Comparison of ENCODE assay signal across 9 cellular contexts in the genomic region with DNA sequence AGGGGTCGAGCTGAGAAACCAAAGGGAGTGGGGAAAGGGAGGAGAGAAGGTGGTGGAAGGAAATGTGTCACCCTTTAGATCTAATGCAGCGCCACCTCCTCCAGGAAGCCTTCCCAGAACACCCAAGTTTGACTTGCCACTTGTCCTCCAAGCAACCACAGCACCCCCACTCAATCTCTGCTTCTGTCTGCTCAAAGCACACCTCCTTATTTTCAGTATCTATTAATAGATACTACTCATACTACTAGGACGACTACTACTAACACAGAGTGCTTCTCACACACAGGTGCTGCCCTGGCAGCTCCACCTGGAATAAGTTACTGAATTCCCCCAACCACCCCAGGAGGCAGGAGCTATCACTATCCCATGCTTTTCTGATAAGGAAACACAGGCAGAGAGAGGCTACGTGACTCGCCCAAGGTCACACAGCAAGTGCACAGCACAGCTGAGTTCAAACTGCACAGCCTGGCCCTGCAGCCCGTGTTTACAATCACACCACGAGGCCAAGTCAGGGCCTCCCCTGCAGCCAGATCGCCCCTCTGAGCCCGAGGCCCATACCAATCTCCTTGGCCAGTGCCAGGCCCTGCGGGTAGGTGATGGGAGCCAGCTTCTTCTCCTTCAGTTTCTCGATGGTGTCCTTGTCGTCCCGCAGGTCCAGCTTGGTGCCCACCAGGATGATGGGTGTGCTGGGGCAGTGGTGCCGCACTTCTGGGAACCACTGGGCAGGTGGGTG. TPM values are rescaled to one million over a fixed set of nuclear protein-coding genes. Genes with fewer than 3 reads are reported as not detected.
DNase-seq lines count a peak whose midpoint lies in the region; ATAC-seq and TF ChIP-seq lines count a peak whose summit lies in the region.
"Had no signal": no experiment of that assay in that cellular context is flagged by ENCODE, and none has a peak within 500 bp of the region (broad histone marks: within the 10 kb centered on the region; RNA-seq: fewer than 3 reads in every experiment).

No MANE protein-coding gene starts in this region.

- H4K8ac ChIP-seq in mesenchymal stem cell (ENCODE audit: low read length): peak overlapping the region; percentile 20

- TF ChIP-seq POLR2A in HCT116 (IDR thresholded peaks at IDR 0.05; ENCODE audit: borderline replicate concordance, extremely low read depth, insufficient read depth, insufficient read length): no peak

- intact Hi-C loops in HCT116 (cut with micrococcal nuclease): no loop called here

- H3K23ac ChIP-seq in mesenchymal stem cell (ENCODE audit: low read length in 2 of 2): no peak overlapping the region

- H3K27ac ChIP-seq in BLaER1: peak overlapping the region; percentile 72
- H3K27ac ChIP-seq in HCT116 (ENCODE audit: low read depth, low read length): peak overlapping the region; percentile 22; the same call in 1 of the 2 replicates
- no peak overlapping the region for H3K27ac ChIP-seq in mesenchymal stem cell (ENCODE audit: low read length, poor library complexity, severe bottlenecking)
- H3K27ac ChIP-seq: C4-2B had no signal

- CTCF ChIA-PET in HCT116 (lab: Charles Lee): interaction anchor here (0.9 to 2.1 kb wide), 2 partner anchors 30 kb away, joined by 3 to 19 read pairs; no protein-coding TSS in a partner anchor

- DNase-seq in HCT116 (ENCODE audit: low read depth, low spot score) (no peak), mesenchymal stem cell (no peak), NCI-H1930 (lab: John Stamatoyannopoulos, UW) (no peak), mesenteric fat pad (ENCODE audit: low spot score) (no peak), iPS-NIHi7 (ENCODE audit: extremely low spot score) (no peak), NCI-H345 treated with DMSO at 0.1 percent for 48 hours (lab: John Stamatoyannopoulos, UW; ENCODE audit: unreplicated experiment) (no peak)
- DNase-seq in activated CD4-positive, alpha-beta T cell treated with anti-CD3 and anti-CD28 coated beads for 48 hours: peak; percentile 93

- H3K14ac ChIP-seq in mesenchymal stem cell (ENCODE audit: low read length in 2 of 2): peak overlapping the region in 1 of 2 experiments; percentile 68

- peak overlapping the region in 1 of 2 experiments; percentile 85 for H2BK12ac ChIP-seq in mesenchymal stem cell (ENCODE audit: low read length in 2 of 2)

- H2BK120ac ChIP-seq in mesenchymal stem cell (ENCODE audit: low read depth, low read length): no peak overlapping the region

- H3K4me1 ChIP-seq in BLaER1: peaks cover 92% of the 10 kb centered on the region
- peaks cover 24 to 41% of the 10 kb centered on the region in 2 experiments for H3K4me1 ChIP-seq in HCT116 (ENCODE audit: control insufficient read depth in 1 of 2, insufficient read depth in 2 of 2, low read length in 2 of 2)
- H3K4me1 ChIP-seq in mesenchymal stem cell (ENCODE audit: control insufficient read depth, insufficient read depth, low read depth, low read length): peaks cover 42% of the 10 kb centered on the region

- H3K27me3 ChIP-seq in BLaER1 (no peaks in the 10 kb centered on the region), HCT116 (ENCODE audit: insufficient read depth, low read length) (no peaks in the 10 kb centered on the region), mesenchymal stem cell (ENCODE audit: control insufficient read depth in 1 of 2, insufficient read depth in 1 of 2, low read length in 2 of 2) (peaks cover 0 to 4% of the 10 kb centered on the region in 2 experiments)

- H2BK15ac ChIP-seq in mesenchymal stem cell (ENCODE audit: low read depth, poor library complexity, severe bottlenecking): no peak overlapping the region

- no peaks in the 10 kb centered on the region for H3K79me2 ChIP-seq in HCT116 (ENCODE audit: insufficient read depth, low read length)

- no peaks in the 10 kb centered on the region for H3K9me3 ChIP-seq in BLaER1
- no peaks in the 10 kb centered on the region for H3K9me3 ChIP-seq in HCT116 (ENCODE audit: control insufficient read depth in 1 of 2, insufficient read depth in 1 of 2, low read depth in 1 of 2, low read length in 2 of 2)
- no peaks in the 10 kb centered on the region for H3K9me3 ChIP-seq in mesenchymal stem cell (ENCODE audit: control insufficient read depth, low read length)

- no peak for TF ChIP-seq RAD21 in HCT116 (IDR thresholded peaks at IDR 0.05; ENCODE audit: low read depth)

- no TSS peak for BruUV-seq in HCT116 (replicated peaks; lab: Mats Ljungman, UMichigan)

- H2AFZ ChIP-seq in HCT116 (ENCODE audit: low read depth, low read length, poor library complexity, severe bottlenecking) (no peak overlapping the region), mesenchymal stem cell (ENCODE audit: low read depth, low read length) (no peak overlapping the region)

- H3K4ac ChIP-seq in mesenchymal stem cell (ENCODE audit: low read depth in 1 of 2, low read length in 2 of 2): peak overlapping the region in 1 of 2 experiments; percentile 41

- H2BK5ac ChIP-seq in mesenchymal stem cell (ENCODE audit: low read depth, low read length, poor library complexity, severe bottlenecking): peak overlapping the region; percentile 14

- no peak overlapping the region for H3K4me3 ChIP-seq in BLaER1
- H3K4me3 ChIP-seq in HCT116 (replicated peaks in 1 of 2; ENCODE audit: low read depth in 1 of 2, low read length in 2 of 2): no peak overlapping the region
- H3K4me3 ChIP-seq in mesenchymal stem cell (ENCODE audit: insufficient read depth in 1 of 2, low read depth in 1 of 2, low read length in 2 of 2): no peak overlapping the region

- H3K79me1 ChIP-seq in mesenchymal stem cell (replicated peaks; ENCODE audit: low read length, poor library complexity, severe bottlenecking): peaks cover 19% of the 10 kb centered on the region

- H3K36me3 ChIP-seq in BLaER1 (peaks cover 67% of the 10 kb centered on the region), HCT116 (ENCODE audit: control insufficient read depth in 1 of 2, insufficient read depth in 2 of 2, low read length in 2 of 2) (no peaks in the 10 kb centered on the region; a peak in 1 of 4 replicates), mesenchymal stem cell (ENCODE audit: control insufficient read depth in 1 of 2, insufficient read depth in 2 of 2, low read depth in 1 of 2, low read length in 2 of 2) (peaks cover 4 to 46% of the 10 kb centered on the region in 2 experiments)

- H4K20me1 ChIP-seq in BLaER1: peaks cover 91% of the 10 kb centered on the region
- H4K20me1 ChIP-seq in HCT116 (ENCODE audit: insufficient read depth): no peaks in the 10 kb centered on the region

- peak overlapping the region; percentile 14 for H4K91ac ChIP-seq in mesenchymal stem cell (ENCODE audit: low read length)

- peak overlapping the region; percentile 95 for H3K4me2 ChIP-seq in BLaER1
- peak overlapping the region; percentile 88 for H3K4me2 ChIP-seq in HCT116 (ENCODE audit: low read length)
- no peak overlapping the region for H3K4me2 ChIP-seq in mesenchymal stem cell (ENCODE audit: low read length, poor library complexity, severe bottlenecking)

- no peak for TF ChIP-seq CTCF in HCT116 (IDR thresholded peaks at IDR 0.05 in 2 of 3, conservative IDR thresholded peaks at IDR 0.05 in 1 of 3; ENCODE audit: borderline replicate concordance in 1 of 3, insufficient read depth in 1 of 3, low read depth in 2 of 3, low read length in 2 of 3)

- no peak overlapping the region for H2AK5ac ChIP-seq in mesenchymal stem cell (ENCODE audit: low read length, severe bottlenecking)

- RAD21 ChIA-PET in HCT116 (lab: Charles Lee; ENCODE audit: low non-redundant PET in 1 of 2, low total read pairs in 2 of 2, uncharacterized antibody in 2 of 2, unreplicated experiment in 2 of 2): no interaction called here

- no peaks in the 10 kb centered on the region for H3K9me2 ChIP-seq in HCT116 (ENCODE audit: insufficient read depth)

- 87% methylated on average over 13 of the region's 14 CpGs for WGBS in mesenchymal stem cell

- H3K18ac ChIP-seq in mesenchymal stem cell (ENCODE audit: low read depth in 1 of 2, low read length in 2 of 2): peak overlapping the region in 1 of 2 experiments; percentile 46

- H3K9ac ChIP-seq in BLaER1: no peak overlapping the region
- H3K9ac ChIP-seq in HCT116 (ENCODE audit: low read length): peak overlapping the region; percentile 22
- no peak overlapping the region for H3K9ac ChIP-seq in mesenchymal stem cell (ENCODE audit: low read length)

- no peak for ATAC-seq in HCT116

- POLR2A ChIA-PET in HCT116 (lab: Charles Lee): no interaction called here

TF ChIP-seq in HCT116, 20 proteins besides CTCF, POLR2A, EP300 and RAD21 (continues in another document):
- TF ChIP-seq SRF (IDR thresholded peaks at IDR 0.05; ENCODE audit: low read depth): no peak
- no peak for TF ChIP-seq ELF1 (IDR thresholded peaks at IDR 0.05; ENCODE audit: borderline replicate concordance, low read depth)
- TF ChIP-seq SP1 (IDR thresholded peaks at IDR 0.05; ENCODE audit: low read depth): no peak
- no peak for TF ChIP-seq YY1 (IDR thresholded peaks at IDR 0.05; ENCODE audit: extremely low read depth, insufficient replicate concordance, low read depth, low read length)
- TF ChIP-seq, protein P1, sequence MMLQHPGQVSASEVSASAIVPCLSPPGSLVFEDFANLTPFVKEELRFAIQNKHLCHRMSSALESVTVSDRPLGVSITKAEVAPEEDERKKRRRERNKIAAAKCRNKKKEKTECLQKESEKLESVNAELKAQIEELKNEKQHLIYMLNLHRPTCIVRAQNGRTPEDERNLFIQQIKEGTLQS (IDR thresholded peaks at IDR 0.05): no peak
- TF ChIP-seq SIN3A (IDR thresholded peaks at IDR 0.05; ENCODE audit: low read depth): no peak
- TF ChIP-seq FOSL1 (IDR thresholded peaks at IDR 0.05; ENCODE audit: low read depth): no peak

RNA-seq across cellular contexts. Expression of a gene that starts 13.2 kb away (rescaled TPM):
- 62.0 TPM for total RNA-seq in HCT116 (2021; ENCODE audit: unreplicated experiment)
- polyA plus RNA-seq in HCT116 (2012): 122 and 124 TPM in 2 replicates
- polyA plus RNA-seq in mesenchymal stem cell (2013, experiment 1 of 2): 121 TPM
- polyA plus RNA-seq in mesenchymal stem cell (2013, experiment 2 of 2): 117 TPM
- 26.1 TPM for total RNA-seq in mesenteric fat pad

RNA-seq across cellular contexts. Expression of a gene that starts 18.6 kb away (rescaled TPM):
- total RNA-seq in HCT116 (2021; ENCODE audit: unreplicated experiment) (not detected), mesenteric fat pad (not detected)
- 0.04 TPM in 1 of 2 replicates, not detected in the other for polyA plus RNA-seq in HCT116 (2012)
- polyA plus RNA-seq in mesenchymal stem cell (2013, experiment 1 of 2): not detected
- not detected for polyA plus RNA-seq in mesenchymal stem cell (2013, experiment 2 of 2)

RNA-seq across cellular contexts. Expression of a gene that starts 42.8 kb away (rescaled TPM):
- total RNA-seq in HCT116 (2021; ENCODE audit: unreplicated experiment) (15.2 TPM), mesenteric fat pad (1.3 TPM)
- polyA plus RNA-seq in HCT116 (2012): 9.4 and 13.4 TPM in 2 replicates
- 38.2 TPM for polyA plus RNA-seq in mesenchymal stem cell (2013, experiment 1 of 2)
- polyA plus RNA-seq in mesenchymal stem cell (2013, experiment 2 of 2): 37.9 TPM

RNA-seq across cellular contexts. Expression of a gene that starts 51.5 kb away (rescaled TPM):
- 3.8 TPM for total RNA-seq in HCT116 (2021; ENCODE audit: unreplicated experiment)
- 4.9 and 6.4 TPM in 2 replicates for polyA plus RNA-seq in HCT116 (2012)
- polyA plus RNA-seq in mesenchymal stem cell (2013, experiment 1 of 2): 0.65 TPM
- polyA plus RNA-seq in mesenchymal stem cell (2013, experiment 2 of 2): 0.41 TPM
- 44.7 TPM for total RNA-seq in mesenteric fat pad
